ENCODE assay signal across 31 cellular contexts in genomic region chr11:92981508-92982043, GRCh38. TPM values are rescaled to one million over a fixed set of nuclear protein-coding genes. Genes with fewer than 3 reads are reported as not detected.
"Had no signal": no experiment of that assay in that cellular context is flagged by ENCODE, and none has a peak within 500 bp of the region (broad histone marks: within the 10 kb centered on the region; RNA-seq: fewer than 3 reads in every experiment).

No MANE protein-coding gene starts in this region.

- H3K9me3 Mint-ChIP-seq: stimulated activated memory B cell treated with anti-CD40 and anti-IgM and Interleukin-4, amounts not matched to agents 10 μg/mL and 1 μg/mL and 100 μg/mL, for 72 hours; stimulated activated naive CD8-positive, alpha-beta T cell treated with anti-CD3 and anti-CD28 coated beads, Interleukin-15, Interleukin-2, amounts not matched to agents 100 ng/mL and 50 ng/mL, for 24 hours; type B pancreatic cell had no signal

- H3K9me3 ChIP-seq: stomach, suprapubic skin, testis, thoracic aorta, thyroid gland, tibial artery, transverse colon, upper lobe of left lung, upper lobe of right lung, uterus, vagina had no signal

- H3K27me3 ChIP-seq: stomach, suprapubic skin, testis, thyroid gland, tibial artery, tibial nerve, transverse colon, upper lobe of left lung, upper lobe of right lung, uterus, vagina had no signal

- H3K27ac Mint-ChIP-seq: stimulated activated memory B cell treated with anti-CD40 and anti-IgM and Interleukin-4, amounts not matched to agents 10 μg/mL and 1 μg/mL and 100 μg/mL, for 72 hours; stimulated activated naive B cell treated with anti-CD40 and anti-IgM and Interleukin-4, amounts not matched to agents 10 μg/mL and 1 μg/mL and 100 μg/mL, for 72 hours; stimulated activated naive CD8-positive, alpha-beta T cell treated with anti-CD3 and anti-CD28 coated beads, Interleukin-15, amount 100 ng/mL, for 72 hours; stimulated activated naive CD8-positive, alpha-beta T cell treated with anti-CD3 and anti-CD28 coated beads, Interleukin-15, Interleukin-2, amounts not matched to agents 100 ng/mL and 50 ng/mL, for 24 hours; type B pancreatic cell had no signal

- DNase-seq: stimulated activated CD4-positive, alpha-beta T cell treated with anti-CD3 and anti-CD28 coated beads, Interleukin-2, amount 100 ng/mL, for 48 hours; stimulated activated CD4-positive, alpha-beta T cell treated with anti-CD3 and anti-CD28 coated beads, Interleukin-4, amount 100 ng/mL, for 1 hour; stimulated activated CD4-positive, alpha-beta T cell treated with anti-CD3 and anti-CD28 coated beads, Interleukin-4, amount 100 ng/mL, for 24 hours; stimulated activated CD4-positive, alpha-beta T cell treated with anti-CD3 and anti-CD28 coated beads, Interleukin-4, amount 100 ng/mL, for 4 hours; stimulated activated CD8-positive, alpha-beta memory T cell treated with anti-CD3 and anti-CD28 coated beads, Interleukin-4, amount 100 ng/mL, for 48 hours; stimulated activated naive B cell treated with anti-CD40 and anti-IgM and Interleukin-4, amounts not matched to agents 10 μg/mL and 1 μg/mL and 100 μg/mL, for 72 hours; stimulated activated naive CD4-positive, alpha-beta T cell; stimulated activated naive CD4-positive, alpha-beta T cell treated with Interleukin-2 at 50 U/mL for 16 hours; stimulated activated naive CD8-positive, alpha-beta T cell treated with anti-CD3 and anti-CD28 coated beads, Interleukin-15, amount 100 ng/mL, for 72 hours; stimulated activated naive CD8-positive, alpha-beta T cell treated with anti-CD3 and anti-CD28 coated beads, Interleukin-15, Interleukin-2, amounts not matched to agents 100 U/mL and 50 U/mL, for 24 hours; stomach; substantia nigra; testis; thyroid gland; tibial artery; transverse colon; trophoblast cell; upper lobe of right lung; uterus had no signal

- H3K27ac ChIP-seq: stomach, suprapubic skin, testis, thoracic aorta, thyroid gland, tibial artery, tibial nerve, transverse colon, upper lobe of left lung, upper lobe of right lung, uterus, vagina had no signal

- H3K4me3 ChIP-seq: stomach, suprapubic skin, testis, thoracic aorta, thyroid gland, tibial artery, tibial nerve, transverse colon, upper lobe of left lung, upper lobe of right lung, uterus, vagina had no signal

- ATAC-seq: stimulated activated memory B cell treated with anti-CD40 and anti-IgM and Interleukin-4, amounts not matched to agents 10 μg/mL and 1 μg/mL and 100 μg/mL, for 72 hours; stimulated activated naive B cell treated with anti-CD40 and anti-IgM and Interleukin-4, amounts not matched to agents 10 μg/mL and 1 μg/mL and 100 μg/mL, for 72 hours; stimulated activated naive CD8-positive, alpha-beta T cell treated with anti-CD3 and anti-CD28 coated beads, Interleukin-15, amount 100 ng/mL, for 72 hours; stimulated activated naive CD8-positive, alpha-beta T cell treated with anti-CD3 and anti-CD28 coated beads, Interleukin-15, Interleukin-2, amounts not matched to agents 100 U/mL and 50 U/mL, for 24 hours; upper lobe of right lung had no signal

- H3K4me1 ChIP-seq: suprapubic skin, testis, thyroid gland, tibial artery, tibial nerve, transverse colon, upper lobe of left lung, upper lobe of right lung, uterus, vagina had no signal

- H3K4me3 Mint-ChIP-seq: stimulated activated memory B cell treated with anti-CD40 and anti-IgM and Interleukin-4, amounts not matched to agents 10 μg/mL and 1 μg/mL and 100 μg/mL, for 72 hours; stimulated activated naive B cell treated with anti-CD40 and anti-IgM and Interleukin-4, amounts not matched to agents 10 μg/mL and 1 μg/mL and 100 μg/mL, for 72 hours; stimulated activated naive CD8-positive, alpha-beta T cell treated with anti-CD3 and anti-CD28 coated beads, Interleukin-15, amount 100 ng/mL, for 72 hours; stimulated activated naive CD8-positive, alpha-beta T cell treated with anti-CD3 and anti-CD28 coated beads, Interleukin-15, Interleukin-2, amounts not matched to agents 100 ng/mL and 50 ng/mL, for 24 hours; type B pancreatic cell had no signal

- H3K36me3 Mint-ChIP-seq: stimulated activated memory B cell treated with anti-CD40 and anti-IgM and Interleukin-4, amounts not matched to agents 10 μg/mL and 1 μg/mL and 100 μg/mL, for 72 hours; stimulated activated naive B cell treated with anti-CD40 and anti-IgM and Interleukin-4, amounts not matched to agents 10 μg/mL and 1 μg/mL and 100 μg/mL, for 72 hours; type B pancreatic cell had no signal

- H3K36me3 ChIP-seq: stomach, suprapubic skin, thoracic aorta, thyroid gland, tibial artery, tibial nerve, transverse colon, upper lobe of left lung, upper lobe of right lung, uterus, vagina had no signal

- H3K4me1 Mint-ChIP-seq: stimulated activated memory B cell treated with anti-CD40 and anti-IgM and Interleukin-4, amounts not matched to agents 10 μg/mL and 1 μg/mL and 100 μg/mL, for 72 hours; stimulated activated naive B cell treated with anti-CD40 and anti-IgM and Interleukin-4, amounts not matched to agents 10 μg/mL and 1 μg/mL and 100 μg/mL, for 72 hours; stimulated activated naive CD8-positive, alpha-beta T cell treated with anti-CD3 and anti-CD28 coated beads, Interleukin-15, amount 100 ng/mL, for 72 hours had no signal

RNA-seq across cellular contexts. Expression of gene MTNR1B, which starts 12.1 kb away (rescaled TPM):
- total RNA-seq: subcutaneous adipose tissue, suprapubic skin, temporal lobe, thoracic aorta, thyroid gland, tibial nerve, transverse colon, upper lobe of left lung, upper lobe of right lung, ureter, urinary bladder, uterus, vagina had no signal
- polyA plus RNA-seq: stomach, urinary bladder had no signal
